Comparison of ENCODE assay signal across 2 cellular contexts in the genomic region with DNA sequence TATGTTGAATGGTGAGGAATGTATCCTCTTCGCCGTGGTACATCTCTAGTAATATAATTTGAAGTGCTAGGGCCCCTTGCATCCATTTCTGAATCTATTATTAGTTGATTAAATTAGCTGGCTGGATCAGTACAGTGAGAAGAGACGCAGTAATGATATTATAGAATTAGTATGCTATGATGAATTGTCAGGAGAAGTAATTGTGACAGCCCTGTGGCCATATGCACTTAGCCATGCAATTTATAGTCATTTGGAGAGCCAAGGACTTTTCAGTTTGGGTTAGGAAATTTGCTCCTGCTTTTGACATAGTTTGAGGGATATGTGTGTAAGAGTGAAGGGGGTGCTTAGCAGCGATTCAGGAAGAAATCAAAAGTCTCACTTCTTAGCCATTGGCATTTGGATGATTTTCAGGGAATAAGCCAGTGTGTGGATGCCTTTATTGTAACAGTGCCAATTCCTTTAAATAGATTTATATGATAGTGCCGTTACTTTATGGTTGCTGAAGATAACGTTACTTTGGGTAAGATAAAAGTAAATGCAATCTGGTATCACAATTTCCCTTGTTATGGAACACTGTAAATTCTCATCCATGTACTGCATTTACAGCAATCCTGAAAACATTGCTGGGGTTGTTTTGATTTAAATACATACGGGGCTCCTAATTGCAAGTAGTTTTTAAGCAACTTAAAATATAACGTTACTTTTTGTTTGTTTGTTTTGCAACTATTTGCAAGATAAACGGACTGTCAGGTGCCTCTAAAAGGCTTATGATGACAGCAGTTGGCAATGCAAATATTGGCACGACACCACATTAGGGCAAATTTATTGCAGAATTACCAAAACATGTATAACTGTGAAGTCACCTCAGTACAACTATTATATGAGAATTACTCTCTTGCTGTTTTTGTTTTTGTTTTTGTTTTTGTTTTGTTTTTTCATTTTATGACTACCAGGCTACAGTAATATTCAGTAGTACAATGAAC.
TF ChIP-seq lines count a peak whose summit lies in the region.

No MANE protein-coding gene starts in this region.

TF ChIP-seq in GM23338, 12 proteins besides CTCF, POLR2A, EP300 and RAD21:
- TF ChIP-seq, protein P1, sequence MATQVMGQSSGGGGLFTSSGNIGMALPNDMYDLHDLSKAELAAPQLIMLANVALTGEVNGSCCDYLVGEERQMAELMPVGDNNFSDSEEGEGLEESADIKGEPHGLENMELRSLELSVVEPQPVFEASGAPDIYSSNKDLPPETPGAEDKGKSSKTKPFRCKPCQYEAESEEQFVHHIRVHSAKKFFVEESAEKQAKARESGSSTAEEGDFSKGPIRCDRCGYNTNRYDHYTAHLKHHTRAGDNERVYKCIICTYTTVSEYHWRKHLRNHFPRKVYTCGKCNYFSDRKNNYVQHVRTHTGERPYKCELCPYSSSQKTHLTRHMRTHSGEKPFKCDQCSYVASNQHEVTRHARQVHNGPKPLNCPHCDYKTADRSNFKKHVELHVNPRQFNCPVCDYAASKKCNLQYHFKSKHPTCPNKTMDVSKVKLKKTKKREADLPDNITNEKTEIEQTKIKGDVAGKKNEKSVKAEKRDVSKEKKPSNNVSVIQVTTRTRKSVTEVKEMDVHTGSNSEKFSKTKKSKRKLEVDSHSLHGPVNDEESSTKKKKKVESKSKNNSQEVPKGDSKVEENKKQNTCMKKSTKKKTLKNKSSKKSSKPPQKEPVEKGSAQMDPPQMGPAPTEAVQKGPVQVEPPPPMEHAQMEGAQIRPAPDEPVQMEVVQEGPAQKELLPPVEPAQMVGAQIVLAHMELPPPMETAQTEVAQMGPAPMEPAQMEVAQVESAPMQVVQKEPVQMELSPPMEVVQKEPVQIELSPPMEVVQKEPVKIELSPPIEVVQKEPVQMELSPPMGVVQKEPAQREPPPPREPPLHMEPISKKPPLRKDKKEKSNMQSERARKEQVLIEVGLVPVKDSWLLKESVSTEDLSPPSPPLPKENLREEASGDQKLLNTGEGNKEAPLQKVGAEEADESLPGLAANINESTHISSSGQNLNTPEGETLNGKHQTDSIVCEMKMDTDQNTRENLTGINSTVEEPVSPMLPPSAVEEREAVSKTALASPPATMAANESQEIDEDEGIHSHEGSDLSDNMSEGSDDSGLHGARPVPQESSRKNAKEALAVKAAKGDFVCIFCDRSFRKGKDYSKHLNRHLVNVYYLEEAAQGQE (IDR thresholded peaks at IDR 0.05; ENCODE audit: unreplicated experiment): no peak
- no peak for TF ChIP-seq STAT1 (IDR thresholded peaks at IDR 0.05; ENCODE audit: unreplicated experiment)
- TF ChIP-seq ZNF331 (CRISPR knock-in tag; IDR thresholded peaks at IDR 0.05; ENCODE audit: low read depth): no peak
- TF ChIP-seq EZH2 (IDR thresholded peaks at IDR 0.05; ENCODE audit: low read depth, unreplicated experiment): no peak
- TF ChIP-seq POLR2AphosphoS5 (IDR thresholded peaks at IDR 0.05; ENCODE audit: low read depth): no peak

TF ChIP-seq in SK-N-SH treated with all-trans-retinoic acid at 6 μM for 48 hours, 23 proteins besides CTCF, POLR2A, EP300 and RAD21 (continued from another document):
- TF ChIP-seq, protein P2, sequence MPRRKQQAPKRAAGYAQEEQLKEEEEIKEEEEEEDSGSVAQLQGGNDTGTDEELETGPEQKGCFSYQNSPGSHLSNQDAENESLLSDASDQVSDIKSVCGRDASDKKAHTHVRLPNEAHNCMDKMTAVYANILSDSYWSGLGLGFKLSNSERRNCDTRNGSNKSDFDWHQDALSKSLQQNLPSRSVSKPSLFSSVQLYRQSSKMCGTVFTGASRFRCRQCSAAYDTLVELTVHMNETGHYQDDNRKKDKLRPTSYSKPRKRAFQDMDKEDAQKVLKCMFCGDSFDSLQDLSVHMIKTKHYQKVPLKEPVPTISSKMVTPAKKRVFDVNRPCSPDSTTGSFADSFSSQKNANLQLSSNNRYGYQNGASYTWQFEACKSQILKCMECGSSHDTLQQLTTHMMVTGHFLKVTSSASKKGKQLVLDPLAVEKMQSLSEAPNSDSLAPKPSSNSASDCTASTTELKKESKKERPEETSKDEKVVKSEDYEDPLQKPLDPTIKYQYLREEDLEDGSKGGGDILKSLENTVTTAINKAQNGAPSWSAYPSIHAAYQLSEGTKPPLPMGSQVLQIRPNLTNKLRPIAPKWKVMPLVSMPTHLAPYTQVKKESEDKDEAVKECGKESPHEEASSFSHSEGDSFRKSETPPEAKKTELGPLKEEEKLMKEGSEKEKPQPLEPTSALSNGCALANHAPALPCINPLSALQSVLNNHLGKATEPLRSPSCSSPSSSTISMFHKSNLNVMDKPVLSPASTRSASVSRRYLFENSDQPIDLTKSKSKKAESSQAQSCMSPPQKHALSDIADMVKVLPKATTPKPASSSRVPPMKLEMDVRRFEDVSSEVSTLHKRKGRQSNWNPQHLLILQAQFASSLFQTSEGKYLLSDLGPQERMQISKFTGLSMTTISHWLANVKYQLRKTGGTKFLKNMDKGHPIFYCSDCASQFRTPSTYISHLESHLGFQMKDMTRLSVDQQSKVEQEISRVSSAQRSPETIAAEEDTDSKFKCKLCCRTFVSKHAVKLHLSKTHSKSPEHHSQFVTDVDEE (CRISPR knock-in tag; IDR thresholded peaks at IDR 0.05): peak; percentile 95
- TF ChIP-seq, protein P3, sequence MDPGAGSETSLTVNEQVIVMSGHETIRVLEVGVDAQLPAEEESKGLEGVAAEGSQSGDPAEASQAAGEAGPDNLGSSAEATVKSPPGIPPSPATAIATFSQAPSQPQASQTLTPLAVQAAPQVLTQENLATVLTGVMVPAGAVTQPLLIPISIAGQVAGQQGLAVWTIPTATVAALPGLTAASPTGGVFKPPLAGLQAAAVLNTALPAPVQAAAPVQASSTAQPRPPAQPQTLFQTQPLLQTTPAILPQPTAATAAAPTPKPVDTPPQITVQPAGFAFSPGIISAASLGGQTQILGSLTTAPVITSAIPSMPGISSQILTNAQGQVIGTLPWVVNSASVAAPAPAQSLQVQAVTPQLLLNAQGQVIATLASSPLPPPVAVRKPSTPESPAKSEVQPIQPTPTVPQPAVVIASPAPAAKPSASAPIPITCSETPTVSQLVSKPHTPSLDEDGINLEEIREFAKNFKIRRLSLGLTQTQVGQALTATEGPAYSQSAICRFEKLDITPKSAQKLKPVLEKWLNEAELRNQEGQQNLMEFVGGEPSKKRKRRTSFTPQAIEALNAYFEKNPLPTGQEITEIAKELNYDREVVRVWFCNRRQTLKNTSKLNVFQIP (CRISPR knock-in tag; IDR thresholded peaks at IDR 0.05; ENCODE audit: borderline replicate concordance, low read depth): no peak; the same call in 1 of the 2 replicates
- TF ChIP-seq SNAI2 (CRISPR knock-in tag; IDR thresholded peaks at IDR 0.05): peak; percentile 78
- TF ChIP-seq, protein P4, sequence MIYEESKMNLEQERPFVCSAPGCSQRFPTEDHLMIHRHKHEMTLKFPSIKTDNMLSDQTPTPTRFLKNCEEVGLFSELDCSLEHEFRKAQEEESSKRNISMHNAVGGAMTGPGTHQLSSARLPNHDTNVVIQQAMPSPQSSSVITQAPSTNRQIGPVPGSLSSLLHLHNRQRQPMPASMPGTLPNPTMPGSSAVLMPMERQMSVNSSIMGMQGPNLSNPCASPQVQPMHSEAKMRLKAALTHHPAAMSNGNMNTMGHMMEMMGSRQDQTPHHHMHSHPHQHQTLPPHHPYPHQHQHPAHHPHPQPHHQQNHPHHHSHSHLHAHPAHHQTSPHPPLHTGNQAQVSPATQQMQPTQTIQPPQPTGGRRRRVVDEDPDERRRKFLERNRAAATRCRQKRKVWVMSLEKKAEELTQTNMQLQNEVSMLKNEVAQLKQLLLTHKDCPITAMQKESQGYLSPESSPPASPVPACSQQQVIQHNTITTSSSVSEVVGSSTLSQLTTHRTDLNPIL (CRISPR knock-in tag; IDR thresholded peaks at IDR 0.05; ENCODE audit: low read depth): peak; percentile 58
- TF ChIP-seq, protein P5, sequence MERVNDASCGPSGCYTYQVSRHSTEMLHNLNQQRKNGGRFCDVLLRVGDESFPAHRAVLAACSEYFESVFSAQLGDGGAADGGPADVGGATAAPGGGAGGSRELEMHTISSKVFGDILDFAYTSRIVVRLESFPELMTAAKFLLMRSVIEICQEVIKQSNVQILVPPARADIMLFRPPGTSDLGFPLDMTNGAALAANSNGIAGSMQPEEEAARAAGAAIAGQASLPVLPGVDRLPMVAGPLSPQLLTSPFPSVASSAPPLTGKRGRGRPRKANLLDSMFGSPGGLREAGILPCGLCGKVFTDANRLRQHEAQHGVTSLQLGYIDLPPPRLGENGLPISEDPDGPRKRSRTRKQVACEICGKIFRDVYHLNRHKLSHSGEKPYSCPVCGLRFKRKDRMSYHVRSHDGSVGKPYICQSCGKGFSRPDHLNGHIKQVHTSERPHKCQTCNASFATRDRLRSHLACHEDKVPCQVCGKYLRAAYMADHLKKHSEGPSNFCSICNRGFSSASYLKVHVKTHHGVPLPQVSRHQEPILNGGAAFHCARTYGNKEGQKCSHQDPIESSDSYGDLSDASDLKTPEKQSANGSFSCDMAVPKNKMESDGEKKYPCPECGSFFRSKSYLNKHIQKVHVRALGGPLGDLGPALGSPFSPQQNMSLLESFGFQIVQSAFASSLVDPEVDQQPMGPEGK (CRISPR knock-in tag; IDR thresholded peaks at IDR 0.05; ENCODE audit: borderline replicate concordance): peak; percentile 79; the same call in 1 of the 2 replicates
- TF ChIP-seq ZNF8 (CRISPR knock-in tag; IDR thresholded peaks at IDR 0.05): peak; percentile 50; the same call in 1 of the 2 replicates
- TF ChIP-seq RARB (CRISPR knock-in tag; IDR thresholded peaks at IDR 0.05): no peak
